In genomic region chr7:116196947-116197346, GRCh38 we compare ENCODE assay signal across 24 cellular contexts.
"Had no signal": no experiment of that assay in that cellular context is flagged by ENCODE, and none has a peak within 500 bp of the region (broad histone marks: within the 10 kb centered on the region; RNA-seq: fewer than 3 reads in every experiment).

No MANE protein-coding gene starts in this region.

- DNase-seq: KBM-7, MV-4-11, NCI-H1048, NCI-H1105, NCI-H1417, NCI-H146, NCI-H1694 treated with DMSO at 0.1 percent for 48 hours, NCI-H1930, NCI-H2081 treated with DMSO at 0.1 percent for 48 hours, NCI-H2171, NCI-H446, NCI-H510A, NCI-H524 treated with DMSO at 0.1 percent for 48 hours, NCI-H69, NCI-H774, Right ventricle myocardium superior, RPMI8226, SIG-M5, SK-N-SH, SW 1271, T-cell had no signal

- H3K9ac ChIP-seq: SK-N-SH had no signal

- H3K4me2 ChIP-seq: SK-N-SH had no signal

- H3K9me3 Mint-ChIP-seq: IgD-negative memory B cell, T-cell had no signal

- H3K27me3 ChIP-seq: SJSA1 had no signal

- H3K27ac Mint-ChIP-seq: T-cell had no signal

- H3K36me3 ChIP-seq: SJSA1 had no signal

- H3K9me3 ChIP-seq: SJSA1, SK-N-SH had no signal

- FAIRE-seq: RCC 7860 had no signal

- H3K36me3 Mint-ChIP-seq: IgD-negative memory B cell, T-cell had no signal

- H3K4me1 Mint-ChIP-seq: T-cell had no signal

- H3K27ac ChIP-seq: SJSA1 had no signal

- ATAC-seq: T-cell had no signal

- H3K4me3 Mint-ChIP-seq: IgD-negative memory B cell, T-cell had no signal

- H3K4me3 ChIP-seq: SJSA1 had no signal
